In the genomic region with DNA sequence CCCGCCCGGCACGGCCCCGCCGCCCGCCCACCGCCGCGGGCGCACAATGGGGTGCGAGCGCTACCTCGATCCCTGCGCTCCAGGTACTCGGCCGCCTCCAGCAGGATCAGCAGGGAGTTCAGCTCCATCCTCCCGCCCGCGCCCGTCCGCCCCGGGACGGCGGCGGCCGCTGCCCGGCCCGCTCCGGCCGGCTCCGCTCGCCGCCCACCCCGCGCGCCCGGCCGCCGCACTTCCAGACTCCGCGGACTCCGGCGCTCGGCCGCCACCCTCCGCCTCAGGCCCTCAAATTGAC, we compare ENCODE assay signal across 7 cellular contexts. TPM values are rescaled to one million over a fixed set of nuclear protein-coding genes. Genes with fewer than 3 reads are reported as not detected.
DNase-seq lines count a peak whose midpoint lies in the region; ATAC-seq, FAIRE-seq and TF ChIP-seq lines count a peak whose summit lies in the region.

A gene with protein sequence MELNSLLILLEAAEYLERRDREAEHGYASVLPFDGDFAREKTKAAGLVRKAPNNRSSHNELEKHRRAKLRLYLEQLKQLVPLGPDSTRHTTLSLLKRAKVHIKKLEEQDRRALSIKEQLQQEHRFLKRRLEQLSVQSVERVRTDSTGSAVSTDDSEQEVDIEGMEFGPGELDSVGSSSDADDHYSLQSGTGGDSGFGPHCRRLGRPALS (minus strand): TSS at position 257 of the 292 bp plus-strand sequence. CDS start 129 bp downstream, at position 128.

- no peak for TF ChIP-seq EP300 in neural cell (conservative IDR thresholded peaks at IDR 0.05; ENCODE audit: poor library complexity, severe bottlenecking)

- H3K4me1 ChIP-seq in Panc1 (ENCODE audit: control insufficient read depth, insufficient read depth, low read length): peaks cover 5% of the 10 kb centered on the region
- H3K4me1 ChIP-seq in esophagus (ENCODE audit: control insufficient read depth in 2 of 2, insufficient read depth in 2 of 2, low read length in 1 of 2): peaks cover 15 to 30% of the 10 kb centered on the region in 2 donors

- H3K9me3 ChIP-seq in Panc1 (ENCODE audit: control insufficient read depth, insufficient read depth, low read depth, low read length) (no peaks in the 10 kb centered on the region), esophagus (ENCODE audit: control insufficient read depth in 2 of 2, insufficient read depth in 1 of 2, low read depth in 1 of 2, low read length in 1 of 2) (no peaks in the 10 kb centered on the region), neural cell (ENCODE audit: low read length) (no peaks in the 10 kb centered on the region)

- in situ Hi-C loops in Panc1 (cut with HindIII; ENCODE audit: low pct_unique_long_range_greater_than_20kb, low sequenced_read_pairs): no loop called here

- ATAC-seq in Panc1: peak; percentile 10

- no peak for TF ChIP-seq RAD21 in neural cell (conservative IDR thresholded peaks at IDR 0.05)

- TF ChIP-seq CTCF in Panc1 (IDR thresholded peaks at IDR 0.05) (no peak), neural cell (IDR thresholded peaks at IDR 0.05; ENCODE audit: poor library complexity, severe bottlenecking) (no peak)

- peak within 1 kb of the TSS; percentile 48 for H3K4me2 ChIP-seq in neural cell (ENCODE audit: low read length)

- no peak for FAIRE-seq in H54 (lab: Jason Lieb, UNC)

- H3K36me3 ChIP-seq in Panc1 (ENCODE audit: control insufficient read depth, insufficient read depth, low read length) (no peaks in the 10 kb centered on the region; the same call in 1 of the 2 replicates), esophagus (ENCODE audit: control insufficient read depth in 2 of 2, insufficient read depth in 2 of 2, low read length in 1 of 2) (peaks cover 0 to 13% of the 10 kb centered on the region in 2 donors), neural cell (ENCODE audit: insufficient read depth, low read length) (no peaks in the 10 kb centered on the region)

- H3K27ac ChIP-seq in Panc1 (ENCODE audit: low read length): peak within 1 kb of the TSS; percentile 81
- H3K27ac ChIP-seq in esophagus (ENCODE audit: low read depth in 2 of 2, low read length in 1 of 2): peak within 1 kb of the TSS; percentile 93
- H3K27ac ChIP-seq in neural cell (ENCODE audit: low read length): peak within 1 kb of the TSS; percentile 86

- H3K27me3 ChIP-seq in Panc1 (ENCODE audit: control insufficient read depth, insufficient read depth, low read length) (no peaks in the 10 kb centered on the region), esophagus (ENCODE audit: control insufficient read depth in 1 of 2, insufficient read depth in 2 of 2, low read length in 2 of 2) (no peaks in the 10 kb centered on the region), neural cell (ENCODE audit: insufficient read depth, low read depth, low read length) (no peaks in the 10 kb centered on the region)

- CTCF ChIA-PET in Panc1 (lab: Charles Lee): no interaction called here

- peaks cover 28% of the 10 kb centered on the region for H4K20me1 ChIP-seq in neural cell (ENCODE audit: insufficient read depth)

- H3F3A ChIP-seq in neural cell (ENCODE audit: insufficient read depth, low read length, poor library complexity, severe bottlenecking): no peaks in the 10 kb centered on the region

- H3K79me2 ChIP-seq in neural cell (replicated peaks; ENCODE audit: insufficient read depth, low read length): peaks cover 32% of the 10 kb centered on the region

- H3K4me3 ChIP-seq in Panc1 (ENCODE audit: low read depth in 2 of 2, low read length in 2 of 2) (peak within 1 kb of the TSS; percentile 61 to 63), esophagus (ENCODE audit: low read depth in 1 of 2, low read length in 2 of 2) (peak within 1 kb of the TSS; percentile 80), neural cell (ENCODE audit: low read length) (peak within 1 kb of the TSS; percentile 89)

- peak within 1 kb of the TSS; percentile 56 for H2AFZ ChIP-seq in neural cell (ENCODE audit: low read depth, low read length)

- peak; percentile 19 for DNase-seq in H54 (ENCODE audit: insufficient read length, low spot score)
- no peak for DNase-seq in Panc1 (ENCODE audit: low read depth, low spot score)
- no peak for DNase-seq in OCI-M2 (lab: John Stamatoyannopoulos, UW; ENCODE audit: unreplicated experiment)
- no peak for DNase-seq in KG1 (lab: John Stamatoyannopoulos, UW)
- no peak for DNase-seq in NCI-H1048 (lab: John Stamatoyannopoulos, UW)

- BruUV-seq in Panc1 (replicated peaks; lab: Mats Ljungman, UMichigan): no TSS peak

- H3K9ac ChIP-seq in neural cell (ENCODE audit: low read length): peak within 1 kb of the TSS; percentile 89

- intact Hi-C loops in Panc1 (cut with micrococcal nuclease; ENCODE audit: unreplicated experiment): no loop called here

- TF ChIP-seq POLR2A in H54 (IDR thresholded peaks at IDR 0.05; ENCODE audit: low read depth, low read length): peak; percentile 45; the same call in 1 of the 2 replicates

- POLR2A ChIA-PET in Panc1 (lab: Charles Lee): no interaction called here

- WGBS in esophagus, 2 donors: 0 to 1% methylated on average over 38 to 46 of the region's 46 CpGs

- no peaks in the 10 kb centered on the region for H3K9me2 ChIP-seq in neural cell (ENCODE audit: insufficient read depth, low read length)

TF ChIP-seq in neural cell, 6 proteins besides CTCF, POLR2A, EP300 and RAD21:
- TF ChIP-seq SMC3 (conservative IDR thresholded peaks at IDR 0.05; ENCODE audit: poor library complexity) (no peak), TAF1 (IDR thresholded peaks at IDR 0.05; ENCODE audit: low read depth) (no peak), POLR2AphosphoS5 (IDR thresholded peaks at IDR 0.05) (peak; percentile 68), MXI1 (conservative IDR thresholded peaks at IDR 0.05; ENCODE audit: poor library complexity, severe bottlenecking) (no peak), EZH2 (IDR thresholded peaks at IDR 0.05; ENCODE audit: borderline replicate concordance, insufficient read depth, low read length, poor library complexity, severe bottlenecking) (no peak)
- TF ChIP-seq, protein P1, sequence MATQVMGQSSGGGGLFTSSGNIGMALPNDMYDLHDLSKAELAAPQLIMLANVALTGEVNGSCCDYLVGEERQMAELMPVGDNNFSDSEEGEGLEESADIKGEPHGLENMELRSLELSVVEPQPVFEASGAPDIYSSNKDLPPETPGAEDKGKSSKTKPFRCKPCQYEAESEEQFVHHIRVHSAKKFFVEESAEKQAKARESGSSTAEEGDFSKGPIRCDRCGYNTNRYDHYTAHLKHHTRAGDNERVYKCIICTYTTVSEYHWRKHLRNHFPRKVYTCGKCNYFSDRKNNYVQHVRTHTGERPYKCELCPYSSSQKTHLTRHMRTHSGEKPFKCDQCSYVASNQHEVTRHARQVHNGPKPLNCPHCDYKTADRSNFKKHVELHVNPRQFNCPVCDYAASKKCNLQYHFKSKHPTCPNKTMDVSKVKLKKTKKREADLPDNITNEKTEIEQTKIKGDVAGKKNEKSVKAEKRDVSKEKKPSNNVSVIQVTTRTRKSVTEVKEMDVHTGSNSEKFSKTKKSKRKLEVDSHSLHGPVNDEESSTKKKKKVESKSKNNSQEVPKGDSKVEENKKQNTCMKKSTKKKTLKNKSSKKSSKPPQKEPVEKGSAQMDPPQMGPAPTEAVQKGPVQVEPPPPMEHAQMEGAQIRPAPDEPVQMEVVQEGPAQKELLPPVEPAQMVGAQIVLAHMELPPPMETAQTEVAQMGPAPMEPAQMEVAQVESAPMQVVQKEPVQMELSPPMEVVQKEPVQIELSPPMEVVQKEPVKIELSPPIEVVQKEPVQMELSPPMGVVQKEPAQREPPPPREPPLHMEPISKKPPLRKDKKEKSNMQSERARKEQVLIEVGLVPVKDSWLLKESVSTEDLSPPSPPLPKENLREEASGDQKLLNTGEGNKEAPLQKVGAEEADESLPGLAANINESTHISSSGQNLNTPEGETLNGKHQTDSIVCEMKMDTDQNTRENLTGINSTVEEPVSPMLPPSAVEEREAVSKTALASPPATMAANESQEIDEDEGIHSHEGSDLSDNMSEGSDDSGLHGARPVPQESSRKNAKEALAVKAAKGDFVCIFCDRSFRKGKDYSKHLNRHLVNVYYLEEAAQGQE (IDR thresholded peaks at IDR 0.05; ENCODE audit: borderline replicate concordance): no peak

RNA-seq across cellular contexts. Expression of the gene that starts here (rescaled TPM):
- total RNA-seq in Panc1 (2021; ENCODE audit: unreplicated experiment): 32.7 TPM
- polyA plus RNA-seq in Panc1 (2012; ENCODE audit: insufficient read length): 45.0 TPM
- polyA plus RNA-seq in esophagus (10 to 100 TPM; 14.5 to 27.2 TPM), neural cell (58.4 and 65.4 TPM in 2 replicates)
- polyA minus RNA-seq in neural cell: 54.3 and 61.4 TPM in 2 replicates
